14 cellular contexts compared by ENCODE assay signal in the genomic region with DNA sequence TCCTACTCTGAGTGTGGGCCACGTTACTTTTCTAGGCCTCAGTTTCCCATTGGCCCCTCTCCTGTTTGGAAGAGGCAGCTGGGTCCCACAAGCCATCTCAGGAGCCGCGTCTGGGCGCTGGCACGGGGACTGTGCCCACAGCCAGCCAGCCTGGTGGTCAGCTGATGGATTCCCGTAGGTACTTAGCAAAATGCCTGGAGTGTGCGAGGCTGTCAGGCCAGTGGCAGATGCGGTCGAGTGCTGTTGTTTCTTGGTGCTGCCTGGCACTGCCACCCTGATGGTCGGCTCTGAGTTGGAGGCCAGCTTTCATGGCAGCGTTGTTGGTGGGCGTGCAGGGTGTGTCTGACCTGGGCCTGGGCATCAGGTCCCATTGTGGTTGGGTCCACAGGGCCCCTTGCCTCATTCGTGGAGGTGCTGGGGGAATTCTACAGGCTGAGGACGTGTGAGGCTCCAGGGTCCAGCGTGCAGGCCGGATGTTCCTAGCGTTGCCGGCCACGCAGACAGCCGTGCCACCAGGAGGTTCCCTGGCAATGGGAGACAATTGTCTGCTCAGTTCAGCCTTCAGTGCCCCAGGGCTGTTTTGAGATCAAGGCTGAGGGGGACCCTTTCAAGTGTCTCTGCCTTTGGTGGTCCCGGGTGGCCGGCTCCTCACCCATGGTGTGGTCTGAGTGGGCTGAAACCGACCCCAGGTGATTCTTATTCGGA. TPM values are rescaled to one million over a fixed set of nuclear protein-coding genes. Genes with fewer than 3 reads are reported as not detected.
A peak's percentile ranks its signal among the peaks of the same experiment; 100 is the strongest.
DNase-seq lines count a peak whose midpoint lies in the region; ATAC-seq and TF ChIP-seq lines count a peak whose summit lies in the region.
"Had no signal": no experiment of that assay in that cellular context is flagged by ENCODE, and none has a peak within 500 bp of the region (broad histone marks: within the 10 kb centered on the region; RNA-seq: fewer than 3 reads in every experiment).

No MANE protein-coding gene starts in this region.

- peak overlapping the region in 2 of 3 donors; percentile 57 to 62 for H3K27ac ChIP-seq in thyroid gland
- H3K27ac ChIP-seq: neutrophil had no signal

- peaks cover 83% of the 10 kb centered on the region for H3K4me1 Mint-ChIP-seq in activated naive CD4-positive, alpha-beta T cell treated with anti-CD3 and anti-CD28 coated beads, Interleukin-2, amount 50 U/mL, for 24 hours
- H3K4me1 Mint-ChIP-seq in dendritic cell treated with granulocyte-macrophage colony-stimulating factor and Interleukin-4, amounts not matched to agents 40 ng/mL and 50 ng/mL, for 4 days (ENCODE audit: low read depth), result peaks cover 93% of the 10 kb centered on the region
- peaks cover 38% of the 10 kb centered on the region for H3K4me1 Mint-ChIP-seq in memory B cell

- H3K4me3 ChIP-seq in thyroid gland (replicated peaks in 1 of 3), result no peak overlapping the region

- H3K36me3 Mint-ChIP-seq in activated naive CD4-positive, alpha-beta T cell treated with anti-CD3 and anti-CD28 coated beads, Interleukin-2, amount 50 U/mL, for 24 hours, result peaks cover 2% of the 10 kb centered on the region
- H3K36me3 Mint-ChIP-seq in dendritic cell treated with granulocyte-macrophage colony-stimulating factor and Interleukin-4, amounts not matched to agents 40 ng/mL and 50 ng/mL, for 4 days (ENCODE audit: low read depth), result peaks cover 12% of the 10 kb centered on the region
- peaks cover 3% of the 10 kb centered on the region for H3K36me3 Mint-ChIP-seq in memory B cell

- ATAC-seq in memory B cell (ENCODE audit: low read depth), result no peak
- ATAC-seq: HCT116 had no signal

- TF ChIP-seq CTCF in thyroid gland (IDR thresholded peaks at IDR 0.05), result no peak

- H3K9me3 ChIP-seq in thyroid gland, result no peaks in the 10 kb centered on the region
- H3K9me3 ChIP-seq: neutrophil had no signal

- peak overlapping the region; percentile 87 for H3K27ac Mint-ChIP-seq in activated naive CD4-positive, alpha-beta T cell treated with anti-CD3 and anti-CD28 coated beads, Interleukin-2, amount 50 U/mL, for 24 hours
- H3K27ac Mint-ChIP-seq in dendritic cell treated with granulocyte-macrophage colony-stimulating factor and Interleukin-4, amounts not matched to agents 40 ng/mL and 50 ng/mL, for 4 days, result peak overlapping the region; percentile 13
- peak overlapping the region; percentile 65 for H3K27ac Mint-ChIP-seq in memory B cell

- peak overlapping the region; percentile 61 for H3K4me3 Mint-ChIP-seq in activated naive CD4-positive, alpha-beta T cell treated with anti-CD3 and anti-CD28 coated beads, Interleukin-2, amount 50 U/mL, for 24 hours
- no peak overlapping the region for H3K4me3 Mint-ChIP-seq in dendritic cell treated with granulocyte-macrophage colony-stimulating factor and Interleukin-4, amounts not matched to agents 40 ng/mL and 50 ng/mL, for 4 days
- no peak overlapping the region for H3K4me3 Mint-ChIP-seq in memory B cell

- H3K27me3 Mint-ChIP-seq in activated naive CD4-positive, alpha-beta T cell treated with anti-CD3 and anti-CD28 coated beads, Interleukin-2, amount 50 U/mL, for 24 hours, result no peaks in the 10 kb centered on the region
- no peaks in the 10 kb centered on the region for H3K27me3 Mint-ChIP-seq in dendritic cell treated with granulocyte-macrophage colony-stimulating factor and Interleukin-4, amounts not matched to agents 40 ng/mL and 50 ng/mL, for 4 days
- no peaks in the 10 kb centered on the region for H3K27me3 Mint-ChIP-seq in memory B cell

- no peaks in the 10 kb centered on the region for H3K36me3 ChIP-seq in thyroid gland
- H3K36me3 ChIP-seq: neutrophil had no signal

- no peaks in the 10 kb centered on the region for H3K27me3 ChIP-seq in thyroid gland
- H3K27me3 ChIP-seq: neutrophil had no signal

- no peak for DNase-seq in activated naive CD4-positive, alpha-beta T cell treated with anti-CD3 and anti-CD28 coated beads, Interleukin-2, amount 50 U/mL, for 16 hours
- no peak for DNase-seq in memory B cell (ENCODE audit: low spot score in 2 of 2)
- peak; percentile 73 to 76 for DNase-seq in thyroid gland
- DNase-seq in NCI-H2081 (lab: John Stamatoyannopoulos, UW), result no peak
- no peak for DNase-seq in NCI-H2029 treated with DMSO at 0.1 percent for 48 hours (lab: John Stamatoyannopoulos, UW)
- no peak for DNase-seq in NCI-H82 treated with DMSO at 0.1 percent for 48 hours (lab: John Stamatoyannopoulos, UW; ENCODE audit: unreplicated experiment)
- DNase-seq: dermis blood vessel endothelial cell; NCI-H1048; NCI-H82; stimulated activated CD4-positive, alpha-beta T cell treated with anti-CD3 and anti-CD28 coated beads, Interleukin-2, amount 100 ng/mL, for 48 hours had no signal

- intact Hi-C loops in dendritic cell treated with granulocyte-macrophage colony-stimulating factor and Interleukin-4, amounts not matched to agents 40 ng/mL and 50 ng/mL, for 4 days (cut with micrococcal nuclease), result loop anchor here (5.0 kb wide), 1 partner anchor 43 kb away; no protein-coding TSS in a partner anchor
- intact Hi-C loops in thyroid gland (cut with DNase I), result no loop called here

- peaks cover 72 to 85% of the 10 kb centered on the region in 2 donors for H3K4me1 ChIP-seq in thyroid gland

- WGBS in thyroid gland, 2 donors, result 55 to 64% methylated on average over 15 to 24 of the region's 24 CpGs

- no peak for TF ChIP-seq POLR2A in thyroid gland (IDR thresholded peaks at IDR 0.05)

- no peaks in the 10 kb centered on the region for H3K9me3 Mint-ChIP-seq in activated naive CD4-positive, alpha-beta T cell treated with anti-CD3 and anti-CD28 coated beads, Interleukin-2, amount 50 U/mL, for 24 hours
- no peaks in the 10 kb centered on the region for H3K9me3 Mint-ChIP-seq in dendritic cell treated with granulocyte-macrophage colony-stimulating factor and Interleukin-4, amounts not matched to agents 40 ng/mL and 50 ng/mL, for 4 days
- H3K9me3 Mint-ChIP-seq in memory B cell, result no peaks in the 10 kb centered on the region

RNA-seq across cellular contexts. Expression of gene SKI, which starts 20.9 kb away (rescaled TPM):
- 10 to 100 TPM; 31.4 to 59.6 (median 39.9) TPM for total RNA-seq in thyroid gland

RNA-seq across cellular contexts. Expression of gene FAAP20, which starts 54.4 kb away (rescaled TPM):
- 10 to 100 TPM; 42.2 to 82.2 (median 50.2) TPM for total RNA-seq in thyroid gland

Comparison
In these comparisons a context has a peak if more than half of its experiments do, and no peak if none do; other contexts are left out.
1. H3K27ac Mint-ChIP-seq: peak in every context shown above with its lines; median percentile 87 in activated naive CD4-positive, alpha-beta T cell treated with anti-CD3 and anti-CD28 coated beads, Interleukin-2, amount 50 U/mL, for 24 hours; 65 in memory B cell; 13 in dendritic cell treated with granulocyte-macrophage colony-stimulating factor and Interleukin-4, amounts not matched to agents 40 ng/mL and 50 ng/mL, for 4 days.
2. DNase-seq: peak in thyroid gland (2 of 2); none in activated naive CD4-positive, alpha-beta T cell treated with anti-CD3 and anti-CD28 coated beads, Interleukin-2, amount 50 U/mL, for 16 hours (single experiment), memory B cell (0 of 2), NCI-H2081 (0 of 2), NCI-H2029 treated with DMSO at 0.1 percent for 48 hours (single experiment) and NCI-H82 treated with DMSO at 0.1 percent for 48 hours (single experiment).